Comparison of ENCODE assay signal across 8 cellular contexts in genomic region chr12:100238801-100239200, GRCh38.
"Had no signal": no experiment of that assay in that cellular context is flagged by ENCODE, and none has a peak within 500 bp of the region (broad histone marks: within the 10 kb centered on the region; RNA-seq: fewer than 3 reads in every experiment).

No MANE protein-coding gene starts in this region.

- H3K4me3 ChIP-seq: GM12878 had no signal

- DNase-seq: GDM1, GF-D8 had no signal

- ATAC-seq: GM12878 had no signal

- FAIRE-seq: G401.6, GM12878, GM12891, GM12892, GM18507, GM19239 had no signal
